Comparison of ENCODE assay signal across 1 cellular context in genomic region chr20:1815502-1816085, GRCh38.
TF ChIP-seq lines count a peak whose summit lies in the region.

No MANE protein-coding gene starts in this region.

TF ChIP-seq in HepG2, 621 proteins besides CTCF, POLR2A, EP300 and RAD21 (continued from another document):
- TF ChIP-seq PRDM4 (CRISPR knock-in tag; IDR thresholded peaks at IDR 0.05; ENCODE audit: borderline replicate concordance): no peak
- TF ChIP-seq ZNF17 (CRISPR knock-in tag; IDR thresholded peaks at IDR 0.05): no peak
